In genomic region chrX:16807548-16807947, GRCh38 we compare ENCODE assay signal across 1 cellular context.
TF ChIP-seq lines count a peak whose summit lies in the region.

No MANE protein-coding gene starts in this region.

TF ChIP-seq in H1, 55 proteins besides CTCF, POLR2A, EP300 and RAD21:
- TF ChIP-seq BACH1 (IDR thresholded peaks at IDR 0.05; ENCODE audit: low read length) (no peak), KDM5A (IDR thresholded peaks at IDR 0.05; ENCODE audit: low read length) (no peak), CREB1 (IDR thresholded peaks at IDR 0.05) (no peak), E2F6 (IDR thresholded peaks at IDR 0.05) (no peak), CEBPB (IDR thresholded peaks at IDR 0.05; ENCODE audit: low read depth, low read length) (no peak), CHD7 (IDR thresholded peaks at IDR 0.05; ENCODE audit: insufficient replicate concordance, low read length) (no peak)
